ENCODE assay signal across 18 cellular contexts in genomic region chr4:166481739-166482138, GRCh38.
"Had no signal": no experiment of that assay in that cellular context is flagged by ENCODE, and none has a peak within 500 bp of the region (broad histone marks: within the 10 kb centered on the region; RNA-seq: fewer than 3 reads in every experiment).

No MANE protein-coding gene starts in this region.

- ATAC-seq: activated T-helper 17 cell treated with anti-CD3 and anti-CD28 coated beads, Interleukin-2, amount 50 U/mL, for 72 hours; effector memory CD8-positive, alpha-beta T cell; gastroesophageal sphincter; heart right ventricle; left lobe of liver had no signal

- H3K4me1 ChIP-seq: gastroesophageal sphincter, heart right ventricle, tibial artery had no signal

- H3K27ac ChIP-seq: brain microvascular endothelial cell, epithelial cell of prostate, gastroesophageal sphincter, heart right ventricle, neutrophil, tibial artery had no signal

- H3K9me3 ChIP-seq: gastroesophageal sphincter, neutrophil, tibial artery had no signal

- DNase-seq: activated CD4-positive, alpha-beta T cell treated with anti-CD3 and anti-CD28 coated beads, Interleukin-2, amount 50 U/mL, for 48 hours; activated naive CD4-positive, alpha-beta T cell treated with Interleukin-2 at 50 U/mL for 16 hours; anterior cingulate cortex; brain microvascular endothelial cell; cerebellar nuclear complex; effector memory CD8-positive, alpha-beta T cell; heart right ventricle; naive B cell; posterior cingulate gyrus; stimulated activated CD4-positive, alpha-beta T cell treated with anti-CD3 and anti-CD28 coated beads, Interleukin-4, amount 100 ng/mL, for 24 hours; stimulated activated naive CD4-positive, alpha-beta T cell; T1000; tibial artery had no signal

- H3K4me3 ChIP-seq: gastroesophageal sphincter, heart right ventricle, tibial artery had no signal

- H3K36me3 ChIP-seq: brain microvascular endothelial cell, gastroesophageal sphincter, heart right ventricle, neutrophil, tibial artery had no signal

- H3K27me3 ChIP-seq: brain microvascular endothelial cell, gastroesophageal sphincter, heart right ventricle, neutrophil, tibial artery had no signal
